In the genomic region with DNA sequence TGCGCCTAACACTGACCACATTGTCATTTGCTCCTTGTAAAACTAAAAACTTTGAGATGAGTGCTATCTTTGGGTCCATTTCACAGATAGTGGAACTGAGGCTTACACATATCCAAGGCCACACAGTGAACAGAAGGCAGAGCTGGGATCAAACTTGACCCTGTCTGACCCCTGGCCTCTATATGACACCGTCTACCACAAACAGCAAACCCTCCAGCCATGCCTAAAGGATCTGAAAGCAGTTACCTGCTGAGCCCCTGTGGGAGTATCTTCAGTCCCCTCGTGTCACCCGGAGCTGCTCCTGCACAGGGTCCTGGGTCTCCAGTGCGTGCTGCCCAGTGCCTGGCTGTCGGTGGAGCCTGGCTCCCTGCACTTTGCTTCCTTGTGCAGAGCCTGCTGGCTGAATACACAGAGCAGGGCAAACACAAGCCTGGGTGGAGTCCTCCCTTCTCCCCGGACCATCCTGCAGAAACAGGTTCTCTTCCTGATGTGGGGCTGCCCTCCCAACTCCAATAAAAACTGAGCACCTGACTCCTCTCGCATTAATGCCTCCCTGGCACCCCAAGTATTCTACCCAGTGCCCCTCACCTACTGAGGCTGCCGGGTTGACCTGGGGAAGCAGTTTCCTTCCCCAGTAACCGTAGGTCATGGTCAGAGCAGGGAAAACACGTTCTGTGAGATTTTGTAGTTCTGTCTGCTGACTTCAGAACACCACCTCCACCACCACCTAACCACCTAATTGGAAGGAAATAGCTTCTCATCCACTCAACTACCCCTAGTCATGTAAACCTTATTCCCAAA, we compare ENCODE assay signal across 17 cellular contexts. TPM values are rescaled to one million over a fixed set of nuclear protein-coding genes. Genes with fewer than 3 reads are reported as not detected.
DNase-seq lines count a peak whose midpoint lies in the region; ATAC-seq and TF ChIP-seq lines count a peak whose summit lies in the region.
"Had no signal": no experiment of that assay in that cellular context is flagged by ENCODE, and none has a peak within 500 bp of the region (broad histone marks: within the 10 kb centered on the region; RNA-seq: fewer than 3 reads in every experiment).

A gene with protein sequence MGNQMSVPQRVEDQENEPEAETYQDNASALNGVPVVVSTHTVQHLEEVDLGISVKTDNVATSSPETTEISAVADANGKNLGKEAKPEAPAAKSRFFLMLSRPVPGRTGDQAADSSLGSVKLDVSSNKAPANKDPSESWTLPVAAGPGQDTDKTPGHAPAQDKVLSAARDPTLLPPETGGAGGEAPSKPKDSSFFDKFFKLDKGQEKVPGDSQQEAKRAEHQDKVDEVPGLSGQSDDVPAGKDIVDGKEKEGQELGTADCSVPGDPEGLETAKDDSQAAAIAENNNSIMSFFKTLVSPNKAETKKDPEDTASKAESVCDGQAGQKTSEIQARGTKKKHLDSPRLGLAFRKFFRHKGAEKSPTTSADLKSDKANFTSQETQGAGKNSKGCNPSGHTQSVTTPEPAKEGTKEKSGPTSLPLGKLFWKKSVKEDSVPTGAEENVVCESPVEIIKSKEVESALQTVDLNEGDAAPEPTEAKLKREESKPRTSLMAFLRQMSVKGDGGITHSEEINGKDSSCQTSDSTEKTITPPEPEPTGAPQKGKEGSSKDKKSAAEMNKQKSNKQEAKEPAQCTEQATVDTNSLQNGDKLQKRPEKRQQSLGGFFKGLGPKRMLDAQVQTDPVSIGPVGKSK (minus strand): TSS at position 408 of the 801 bp plus-strand sequence. CDS start 11,876 bp downstream, outside the sequence.

- no peak within 1 kb of the TSS for H3K27ac ChIP-seq in CD4-positive, CD25-positive, alpha-beta regulatory T cell (ENCODE audit: insufficient read depth, low read length, poor library complexity, severe bottlenecking)
- H3K27ac ChIP-seq in prostate gland, result peak within 1 kb of the TSS; percentile 61 to 68

- no peak for ATAC-seq in CD4-positive, CD25-positive, alpha-beta regulatory T cell (ENCODE audit: low read depth in 2 of 2)
- peak; percentile 59 for ATAC-seq in esophagus mucosa
- ATAC-seq in GM18858 (IDR thresholded peaks at IDR 0.05; ENCODE audit: unreplicated experiment), result no peak
- ATAC-seq: naive thymus-derived CD8-positive, alpha-beta T cell had no signal

- H3K27ac Mint-ChIP-seq in CD4-positive, CD25-positive, alpha-beta regulatory T cell, result no peak within 1 kb of the TSS
- H3K27ac Mint-ChIP-seq: activated CD4-positive, alpha-beta memory T cell treated with anti-CD3 and anti-CD28 coated beads, Interleukin-2, amount 10 ng/mL, durations not matched to agents 7 days and 5 days; endodermal cell had no signal

- WGBS in prostate gland, result 62% methylated on average over 11 of the region's 11 CpGs

- H3K36me3 ChIP-seq in CD4-positive, CD25-positive, alpha-beta regulatory T cell (ENCODE audit: control insufficient read depth, insufficient read depth, low read length), result no peaks in the 10 kb centered on the region
- H3K36me3 ChIP-seq in prostate gland, result no peaks in the 10 kb centered on the region

- TF ChIP-seq CTCF in prostate gland (IDR thresholded peaks at IDR 0.05), result no peak

- no peaks in the 10 kb centered on the region for H3K9me3 Mint-ChIP-seq in CD4-positive, CD25-positive, alpha-beta regulatory T cell
- H3K9me3 Mint-ChIP-seq: activated CD4-positive, alpha-beta memory T cell treated with anti-CD3 and anti-CD28 coated beads, Interleukin-2, amount 10 ng/mL, durations not matched to agents 7 days and 5 days; endodermal cell; naive thymus-derived CD8-positive, alpha-beta T cell had no signal

- no peak for DNase-seq in CD4-positive, CD25-positive, alpha-beta regulatory T cell
- DNase-seq in HuH-7 (ENCODE audit: low spot score), result peak; percentile 68
- DNase-seq in prostate gland (ENCODE audit: low spot score), result peak; percentile 81
- DNase-seq in hypothalamus (lab: John Stamatoyannopoulos, UW), result no peak
- no peak for DNase-seq in HPDE6-E6E7 (ENCODE audit: extremely low spot score)
- no peak for DNase-seq in NCI-H1436 (lab: John Stamatoyannopoulos, UW)
- DNase-seq: activated CD4-positive, alpha-beta memory T cell treated with anti-CD3 and anti-CD28 coated beads, Interleukin-2, amount 10 ng/mL, durations not matched to agents 7 days and 5 days; central memory CD4-positive, alpha-beta T cell; COR-L47; endodermal cell; MM.1S; naive thymus-derived CD8-positive, alpha-beta T cell; NCI-H1930; NCI-H524; stimulated activated CD4-positive, alpha-beta T cell treated with anti-CD3 and anti-CD28 coated beads, Interleukin-15, amount 100 ng/mL, for 24 hours had no signal

- no peaks in the 10 kb centered on the region for H3K27me3 ChIP-seq in CD4-positive, CD25-positive, alpha-beta regulatory T cell (ENCODE audit: control insufficient read depth, insufficient read depth, low read length)
- no peaks in the 10 kb centered on the region for H3K27me3 ChIP-seq in prostate gland (replicated peaks; ENCODE audit: insufficient read depth)

- H3K9me3 ChIP-seq in CD4-positive, CD25-positive, alpha-beta regulatory T cell (ENCODE audit: control insufficient read depth in 2 of 2, low read length in 2 of 2), result no peaks in the 10 kb centered on the region
- H3K9me3 ChIP-seq in prostate gland, result no peaks in the 10 kb centered on the region

- H3K4me3 Mint-ChIP-seq in CD4-positive, CD25-positive, alpha-beta regulatory T cell, result no peak within 1 kb of the TSS
- H3K4me3 Mint-ChIP-seq: activated CD4-positive, alpha-beta memory T cell treated with anti-CD3 and anti-CD28 coated beads, Interleukin-2, amount 10 ng/mL, durations not matched to agents 7 days and 5 days; endodermal cell; naive thymus-derived CD8-positive, alpha-beta T cell had no signal

- intact Hi-C loops in prostate gland (cut with DNase I), result no loop called here

- H3K4me1 ChIP-seq in CD4-positive, CD25-positive, alpha-beta regulatory T cell (ENCODE audit: control insufficient read depth, insufficient read depth, low read length, poor library complexity, severe bottlenecking), result no peaks in the 10 kb centered on the region
- H3K4me1 ChIP-seq in prostate gland (replicated peaks), result no peaks in the 10 kb centered on the region

- no peaks in the 10 kb centered on the region for H3K36me3 Mint-ChIP-seq in CD4-positive, CD25-positive, alpha-beta regulatory T cell
- H3K36me3 Mint-ChIP-seq: naive thymus-derived CD8-positive, alpha-beta T cell had no signal

- TF ChIP-seq POLR2A in prostate gland (IDR thresholded peaks at IDR 0.05), result no peak

- H3K4me3 ChIP-seq in CD4-positive, CD25-positive, alpha-beta regulatory T cell (ENCODE audit: low read depth, low read length), result no peak within 1 kb of the TSS
- H3K4me3 ChIP-seq in prostate gland, result peak within 1 kb of the TSS; percentile 28 to 32

- no peaks in the 10 kb centered on the region for H3K4me1 Mint-ChIP-seq in CD4-positive, CD25-positive, alpha-beta regulatory T cell

- no peaks in the 10 kb centered on the region for H3K27me3 Mint-ChIP-seq in CD4-positive, CD25-positive, alpha-beta regulatory T cell
- H3K27me3 Mint-ChIP-seq: naive thymus-derived CD8-positive, alpha-beta T cell had no signal

RNA-seq across cellular contexts. Expression of the gene that starts here (rescaled TPM):
- total RNA-seq in CD4-positive, CD25-positive, alpha-beta regulatory T cell, result 15.6 TPM
- 10 to 100 TPM in 2 of 4 donors, 1 to 10 TPM in 1, under 1 TPM in 1; 0.81 to 17.3 (median 9.3) TPM for polyA plus RNA-seq in CD4-positive, CD25-positive, alpha-beta regulatory T cell
- total RNA-seq in esophagus mucosa, result 1.8 TPM
- total RNA-seq in prostate gland, result 10 to 100 TPM; 32.0 to 58.6 TPM
- total RNA-seq: activated CD4-positive, alpha-beta memory T cell treated with anti-CD3 and anti-CD28 coated beads, Interleukin-2, amount 10 ng/mL, durations not matched to agents 7 days and 5 days; endodermal cell; naive thymus-derived CD8-positive, alpha-beta T cell had no signal
- polyA plus RNA-seq: naive thymus-derived CD8-positive, alpha-beta T cell had no signal

Comparison
In these comparisons a context has a peak if more than half of its experiments do, and no peak if none do; other contexts are left out.
1. DNase-seq: peak in HuH-7 (single experiment) and prostate gland (single experiment); none in CD4-positive, CD25-positive, alpha-beta regulatory T cell (0 of 3), hypothalamus (0 of 51), HPDE6-E6E7 (single experiment) and NCI-H1436 (single experiment).